ENCODE assay signal across 8 cellular contexts in the genomic region with DNA sequence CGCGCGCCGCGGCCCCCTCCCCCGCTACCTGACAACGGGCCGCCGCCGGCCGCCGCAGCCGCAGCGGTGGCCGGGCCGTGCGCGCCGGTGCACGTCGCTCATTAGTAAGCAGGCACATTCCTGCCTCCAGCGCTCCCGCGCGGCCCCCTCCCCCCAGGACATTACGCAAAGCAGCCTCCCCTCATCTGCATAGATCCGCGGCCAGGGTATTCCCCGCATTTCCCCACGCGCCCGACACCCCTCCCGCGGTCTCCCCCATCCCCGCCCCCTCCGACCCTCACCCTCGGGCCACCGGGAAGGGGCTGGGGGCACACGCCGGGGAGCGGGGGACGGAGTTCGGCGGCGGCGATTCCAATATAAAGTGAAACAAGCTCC. TPM values are rescaled to one million over a fixed set of nuclear protein-coding genes. Genes with fewer than 3 reads are reported as not detected.
A peak's percentile ranks its signal among the peaks of the same experiment; 100 is the strongest.
DNase-seq lines count a peak whose midpoint lies in the region; ATAC-seq, FAIRE-seq and TF ChIP-seq lines count a peak whose summit lies in the region.

A gene with protein sequence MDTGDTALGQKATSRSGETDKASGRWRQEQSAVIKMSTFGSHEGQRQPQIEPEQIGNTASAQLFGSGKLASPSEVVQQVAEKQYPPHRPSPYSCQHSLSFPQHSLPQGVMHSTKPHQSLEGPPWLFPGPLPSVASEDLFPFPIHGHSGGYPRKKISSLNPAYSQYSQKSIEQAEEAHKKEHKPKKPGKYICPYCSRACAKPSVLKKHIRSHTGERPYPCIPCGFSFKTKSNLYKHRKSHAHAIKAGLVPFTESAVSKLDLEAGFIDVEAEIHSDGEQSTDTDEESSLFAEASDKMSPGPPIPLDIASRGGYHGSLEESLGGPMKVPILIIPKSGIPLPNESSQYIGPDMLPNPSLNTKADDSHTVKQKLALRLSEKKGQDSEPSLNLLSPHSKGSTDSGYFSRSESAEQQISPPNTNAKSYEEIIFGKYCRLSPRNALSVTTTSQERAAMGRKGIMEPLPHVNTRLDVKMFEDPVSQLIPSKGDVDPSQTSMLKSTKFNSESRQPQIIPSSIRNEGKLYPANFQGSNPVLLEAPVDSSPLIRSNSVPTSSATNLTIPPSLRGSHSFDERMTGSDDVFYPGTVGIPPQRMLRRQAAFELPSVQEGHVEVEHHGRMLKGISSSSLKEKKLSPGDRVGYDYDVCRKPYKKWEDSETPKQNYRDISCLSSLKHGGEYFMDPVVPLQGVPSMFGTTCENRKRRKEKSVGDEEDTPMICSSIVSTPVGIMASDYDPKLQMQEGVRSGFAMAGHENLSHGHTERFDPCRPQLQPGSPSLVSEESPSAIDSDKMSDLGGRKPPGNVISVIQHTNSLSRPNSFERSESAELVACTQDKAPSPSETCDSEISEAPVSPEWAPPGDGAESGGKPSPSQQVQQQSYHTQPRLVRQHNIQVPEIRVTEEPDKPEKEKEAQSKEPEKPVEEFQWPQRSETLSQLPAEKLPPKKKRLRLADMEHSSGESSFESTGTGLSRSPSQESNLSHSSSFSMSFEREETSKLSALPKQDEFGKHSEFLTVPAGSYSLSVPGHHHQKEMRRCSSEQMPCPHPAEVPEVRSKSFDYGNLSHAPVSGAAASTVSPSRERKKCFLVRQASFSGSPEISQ (N-terminal part only) (minus strand): TSS at position 106 of the 375 bp plus-strand sequence. CDS start 170,438 bp downstream, outside the sequence.

- H3K9ac ChIP-seq in HepG2 (ENCODE audit: insufficient read depth, low read depth, low read length): peak within 1 kb of the TSS; percentile 99

- H3K4me3 ChIP-seq in coronary artery (peak within 1 kb of the TSS; percentile 77), HepG2 (replicated peaks in 1 of 3; ENCODE audit: insufficient read depth in 1 of 3, low read depth in 2 of 3, low read length in 3 of 3) (peak within 1 kb of the TSS; percentile 78 to 99 (median 89))

- WGBS in HepG2 (ENCODE audit: low lambda C conversion rate): 2% methylated on average over 21 of the region's 46 CpGs

- H3K27ac ChIP-seq in coronary artery (peak within 1 kb of the TSS; percentile 97 to 98), HepG2 (ENCODE audit: extremely low read length, insufficient read depth, low read length) (peak within 1 kb of the TSS; percentile 97)

- H2AFZ ChIP-seq in HepG2 (ENCODE audit: low read length): no peak within 1 kb of the TSS

- in situ Hi-C loops in HepG2 (cut with HindIII; ENCODE audit: extremely low pct_ligation_motif_present, low pct_unique_long_range_greater_than_20kb): loop anchor here (5.0 to 10.0 kb wide), 3 partner anchors 98 to 470 kb away; a partner anchor contains a TSS

- CTCF ChIA-PET in GM10248 (lab: Yijun Ruan, JAX): no interaction called here
- CTCF ChIA-PET in HepG2 (lab: Yijun Ruan, JAX; ENCODE audit: low intra/inter-chr PET ratio, low total read pairs): no interaction called here

- H3K79me2 ChIP-seq in HepG2 (ENCODE audit: insufficient read depth, low read length): peaks cover 44% of the 10 kb centered on the region

- H3K4me2 ChIP-seq in HepG2 (ENCODE audit: low read depth, low read length): peak within 1 kb of the TSS; percentile 96

- H3K4me1 ChIP-seq in HepG2 (ENCODE audit: insufficient read depth, low read length): peaks cover 35% of the 10 kb centered on the region

- no peak for TF ChIP-seq CTCF in GM10248 (IDR thresholded peaks at IDR 0.05; ENCODE audit: control extremely low read depth, extremely low read depth, low read depth, missing control alignments)
- no peak for TF ChIP-seq CTCF in coronary artery (IDR thresholded peaks at IDR 0.05)
- TF ChIP-seq CTCF in HepG2 (CRISPR knock-in tag; IDR thresholded peaks at IDR 0.05): no peak

- POLR2A ChIA-PET in GM10248 (lab: Yijun Ruan, JAX): interaction anchor here (0.6 kb wide), 1 partner anchor 147 kb away, joined by 3 read pairs; no protein-coding TSS in a partner anchor
- POLR2A ChIA-PET in HepG2 (lab: Yijun Ruan, JAX): interaction anchor here (1.0 to 2.8 kb wide), 5 partner anchors 10 to 115 kb away, joined by 3 to 28 read pairs (median 4); a partner anchor contains a TSS

- TF ChIP-seq RAD21 in HepG2 (CRISPR knock-in tag; IDR thresholded peaks at IDR 0.05): no peak

- ATAC-seq in HG02588 (IDR thresholded peaks at IDR 0.05; ENCODE audit: unreplicated experiment): peak; percentile 22
- ATAC-seq in HepG2: peak; percentile 61

- no peaks in the 10 kb centered on the region for H3K36me3 ChIP-seq in HepG2 (replicated peaks in 1 of 2; ENCODE audit: control insufficient read depth in 1 of 2, insufficient read depth in 2 of 2, low read length in 2 of 2)

- BruUV-seq in HepG2 (replicated peaks; lab: Mats Ljungman, UMichigan): no TSS peak

- DNase-seq in GM10248 (ENCODE audit: extremely low spot score) (peak; percentile 67), NCI-H226 (peak; percentile 76), coronary artery (ENCODE audit: low spot score) (peak; percentile 93), HepG2 (ENCODE audit: low spot score) (peak; percentile 78), epidermal melanocyte (ENCODE audit: insufficient read length, low spot score) (no peak)
- peak; percentile 88 for DNase-seq in activated CD4-positive, alpha-beta T cell treated with anti-CD3 and anti-CD28 coated beads, Interleukin-2, amount 50 U/mL, for 1 hour
- DNase-seq in stimulated activated CD4-positive, alpha-beta T cell treated with anti-CD3 and anti-CD28 coated beads, Interleukin-4, amount 100 ng/mL, for 4 hours: peak; percentile 86 to 92

- H3K27me3 ChIP-seq in HepG2 (ENCODE audit: control insufficient read depth in 1 of 2, insufficient read depth in 2 of 2, low read length in 2 of 2): peaks cover 0 to 10% of the 10 kb centered on the region in 2 experiments; a peak in 3 of 5 replicates

- intact Hi-C loops in HepG2 (cut with micrococcal nuclease; ENCODE audit: unreplicated experiment): loop anchor here (1.0 to 10.0 kb wide), 6 partner anchors 77 to 450 kb away; a partner anchor contains a TSS

- peak in 1 of 2 experiments; percentile 62; a peak in 2 of 4 replicates for TF ChIP-seq EP300 in HepG2 (IDR thresholded peaks at IDR 0.05; ENCODE audit: low read depth in 2 of 2, low read length in 2 of 2)
- TF ChIP-seq EP300 in HepG2 (CRISPR knock-in tag; IDR thresholded peaks at IDR 0.05; ENCODE audit: borderline replicate concordance): no peak

- TF ChIP-seq POLR2A in HepG2 (IDR thresholded peaks at IDR 0.05; ENCODE audit: insufficient read depth in 1 of 2, low read depth in 2 of 2, low read length in 2 of 2): no peak

- H3K9me3 ChIP-seq in HepG2 (ENCODE audit: low read length): no peaks in the 10 kb centered on the region

- FAIRE-seq in HepG2 (lab: Jason Lieb, UNC): no peak

- peaks cover 26% of the 10 kb centered on the region; the same call in 1 of the 2 replicates for H4K20me1 ChIP-seq in HepG2 (ENCODE audit: insufficient read depth, low read length)

TF ChIP-seq in HepG2, 621 proteins besides CTCF, POLR2A, EP300 and RAD21 (continues in another document):
- TF ChIP-seq MEIS2 (CRISPR knock-in tag; IDR thresholded peaks at IDR 0.05) (peak; percentile 34; the same call in 1 of the 2 replicates), KAT8 (CRISPR knock-in tag; IDR thresholded peaks at IDR 0.05) (0 out of 2 replicates have a peak, but pooled peaks have one; percentile 16), XBP1 (CRISPR knock-in tag; IDR thresholded peaks at IDR 0.05) (no peak), TEAD2 (CRISPR knock-in tag; IDR thresholded peaks at IDR 0.05) (no peak), SMAD1 (CRISPR knock-in tag; IDR thresholded peaks at IDR 0.05; ENCODE audit: borderline replicate concordance, low read depth) (no peak), ZNF747 (CRISPR knock-in tag; IDR thresholded peaks at IDR 0.05; ENCODE audit: borderline replicate concordance) (no peak), SYNCRIP (IDR thresholded peaks at IDR 0.05; ENCODE audit: insufficient read depth, low read depth, low read length) (no peak)
- TF ChIP-seq, protein P1, sequence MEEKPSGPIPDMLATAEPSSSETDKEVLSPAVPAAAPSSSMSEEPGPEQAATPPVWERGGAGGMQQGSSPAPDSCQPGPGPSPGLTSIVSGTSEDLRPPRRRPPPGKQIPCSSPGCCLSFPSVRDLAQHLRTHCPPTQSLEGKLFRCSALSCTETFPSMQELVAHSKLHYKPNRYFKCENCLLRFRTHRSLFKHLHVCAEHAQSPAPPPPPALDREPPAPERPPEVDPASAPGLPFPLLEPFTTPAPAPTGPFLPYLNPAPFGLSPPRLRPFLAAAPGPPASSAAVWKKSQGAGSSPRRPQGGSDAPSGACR (CRISPR knock-in tag; IDR thresholded peaks at IDR 0.05): no peak

RNA-seq across cellular contexts. Expression of the gene that starts here (rescaled TPM):
- total RNA-seq in HepG2 (2016; rRNA removed; fragmentation: Illumina TruSeq; extraction: Trizol): 3.4 and 5.4 TPM in 2 replicates
- total RNA-seq in HepG2 (2016; cell fraction: cytosol; rRNA removed; fragmentation: Illumina TruSeq; extraction: Trizol; ENCODE audit: low read depth): 0.30 and 1.5 TPM in 2 replicates
- 4.1 TPM in 2 replicates for total RNA-seq in HepG2 (2016; cell fraction: insoluble cytoplasmic fraction; rRNA removed; fragmentation: Illumina TruSeq; extraction: Trizol)
- total RNA-seq in HepG2 (2016; cell fraction: membrane; rRNA removed; fragmentation: Illumina TruSeq; extraction: Trizol): 1.2 and 1.8 TPM in 2 replicates
- total RNA-seq in HepG2 (2016; cell fraction: nucleus; rRNA removed; fragmentation: Illumina TruSeq; extraction: Trizol): 4.9 and 5.6 TPM in 2 replicates
- 12.8 and 12.9 TPM in 2 replicates for polyA plus RNA-seq in HepG2 (2011; rRNA removed)
- polyA plus RNA-seq in HepG2 (2011; cell fraction: cytosol; rRNA removed): 6.4 and 8.1 TPM in 2 replicates
- 27.7 and 28.6 TPM in 2 replicates for polyA plus RNA-seq in HepG2 (2011; cell fraction: nucleus; rRNA removed)
- 14.5 and 17.1 TPM in 2 replicates for polyA plus RNA-seq in HepG2 (2012)
- polyA plus RNA-seq in HepG2 (2016; cell fraction: cytosol; fragmentation: Illumina TruSeq; extraction: Trizol; ENCODE audit: low read depth): 0.05 and 0.18 TPM in 2 replicates
- polyA plus RNA-seq in HepG2 (2016; cell fraction: insoluble cytoplasmic fraction; fragmentation: Illumina TruSeq; extraction: Trizol; ENCODE audit: low read depth): 2.4 and 2.5 TPM in 2 replicates
- 0.22 and 0.25 TPM in 2 replicates for polyA plus RNA-seq in HepG2 (2016; cell fraction: membrane; fragmentation: Illumina TruSeq; extraction: Trizol; ENCODE audit: low read depth)
- polyA plus RNA-seq in HepG2 (2016; cell fraction: nucleus; fragmentation: Illumina TruSeq; extraction: Trizol; ENCODE audit: insufficient read depth, low read depth): 6.9 and 8.3 TPM in 2 replicates
- 3.8 and 23.2 TPM in 2 replicates for polyA minus RNA-seq in HepG2 (2011; rRNA and poly(A)+ RNA removed; ENCODE audit: low replicate concordance)
- 12.5 and 18.3 TPM in 2 replicates for polyA minus RNA-seq in HepG2 (2011; cell fraction: cytosol; rRNA and poly(A)+ RNA removed)
- polyA minus RNA-seq in HepG2 (2011; cell fraction: nucleus; rRNA and poly(A)+ RNA removed): 35.8 and 45.4 TPM in 2 replicates
